8 cellular contexts compared by ENCODE assay signal in the genomic region with DNA sequence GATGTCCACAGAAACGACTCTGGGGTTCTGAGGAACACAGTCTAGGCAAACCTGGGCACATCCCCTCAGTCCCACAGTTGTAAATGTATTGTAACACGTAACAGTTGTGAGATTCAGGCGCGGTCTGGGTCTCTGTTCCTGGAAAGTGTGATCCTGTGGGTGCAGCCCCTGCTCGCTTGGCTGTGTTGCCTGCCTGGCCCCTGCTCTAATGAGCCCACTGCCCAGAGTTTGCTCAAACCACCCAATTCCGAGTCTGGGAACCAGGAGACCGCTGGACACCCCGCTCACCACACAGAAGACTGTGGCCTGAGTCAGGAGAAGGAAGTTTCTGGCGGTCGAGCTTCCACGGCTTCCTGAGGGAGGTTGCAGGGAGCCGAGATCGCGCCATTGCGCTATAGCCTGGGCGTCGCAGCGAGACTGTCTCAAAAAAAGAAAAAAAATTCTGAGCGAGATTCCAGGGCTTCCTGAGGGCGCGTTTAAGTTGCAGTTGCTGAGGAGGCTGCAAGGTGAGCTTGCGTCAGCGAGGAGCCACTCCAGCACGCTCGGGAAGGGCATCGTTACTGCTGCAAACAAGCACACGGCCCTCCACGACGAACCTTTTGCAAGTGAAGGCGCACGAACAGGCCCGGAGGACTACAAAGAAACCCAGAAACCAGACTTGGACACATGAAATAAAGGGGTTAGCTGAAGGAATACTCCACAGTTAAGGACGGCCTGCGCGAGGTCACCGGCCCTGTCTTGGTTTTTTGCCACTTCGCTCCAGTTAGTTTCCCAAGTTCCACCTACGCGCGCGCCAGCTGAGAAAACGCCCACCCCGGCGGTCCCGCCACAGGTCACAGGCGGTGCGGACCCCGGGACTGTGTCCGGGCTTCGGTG. TPM values are rescaled to one million over a fixed set of nuclear protein-coding genes. Genes with fewer than 3 reads are reported as not detected.
A peak's percentile ranks its signal among the peaks of the same experiment; 100 is the strongest.
DNase-seq lines count a peak whose midpoint lies in the region; ATAC-seq and TF ChIP-seq lines count a peak whose summit lies in the region.

No MANE protein-coding gene starts in this region.

- no peaks in the 10 kb centered on the region for H3K27me3 Mint-ChIP-seq in T-cell
- H3K27me3 Mint-ChIP-seq in osteocyte (ENCODE audit: unreplicated experiment): no peaks in the 10 kb centered on the region

- H3K4me1 Mint-ChIP-seq in T-cell (peaks cover 28 to 38% (median 35%) of the 10 kb centered on the region in 3 donors), osteocyte (ENCODE audit: unreplicated experiment) (peaks cover 43% of the 10 kb centered on the region)

- H3K4me3 Mint-ChIP-seq in T-cell (peak overlapping the region; percentile 92 to 95 (median 93)), osteocyte (ENCODE audit: unreplicated experiment) (peak overlapping the region; percentile 95)

- ATAC-seq in T-cell (replicated peaks in 1 of 4): no peak

- POLR2A ChIA-PET in T-cell (lab: Charles Lee): interaction anchor here in 1 of 2 donors (0.5 kb wide), 1 partner anchor 11 kb away, joined by 4 read pairs; no protein-coding TSS in a partner anchor

- H3K27ac Mint-ChIP-seq in T-cell (peak overlapping the region in 1 of 2 donors; percentile 66), osteocyte (ENCODE audit: unreplicated experiment) (peak overlapping the region; percentile 84)

- no peak for TF ChIP-seq CTCF in osteocyte (IDR thresholded peaks at IDR 0.05)

- CTCF ChIA-PET in T-cell (lab: Charles Lee): no interaction called here

- H3K36me3 Mint-ChIP-seq in T-cell (peaks cover 3% of the 10 kb centered on the region), osteocyte (ENCODE audit: unreplicated experiment) (peaks cover 9% of the 10 kb centered on the region)

- H3K9me3 Mint-ChIP-seq in T-cell (no peaks in the 10 kb centered on the region), osteocyte (ENCODE audit: unreplicated experiment) (no peaks in the 10 kb centered on the region)

- peak; percentile 43 for DNase-seq in stimulated activated CD4-positive, alpha-beta T cell treated with anti-CD3 and anti-CD28 coated beads, Interleukin-15, amount 100 ng/mL, for 24 hours
- no peak for DNase-seq in stimulated activated CD4-positive, alpha-beta T cell treated with anti-CD3 and anti-CD28 coated beads, Interleukin-4, amount 100 ng/mL, for 24 hours
- DNase-seq in T-cell: peak in 3 of 34 experiments; percentile 7 to 13 (median 11)
- DNase-seq in fibroblast of gingiva (ENCODE audit: low read depth): peak; percentile 15
- no peak for DNase-seq in osteocyte (ENCODE audit: extremely low spot score, unreplicated experiment)
- DNase-seq in NCI-H187 treated with DMSO at 0.1 percent for 48 hours (lab: John Stamatoyannopoulos, UW): no peak
- DNase-seq in activated CD4-positive, CD25-positive, alpha-beta regulatory T cell (lab: John Stamatoyannopoulos, UW): no peak
- no peak for DNase-seq in amygdala (lab: John Stamatoyannopoulos, UW)

RNA-seq across cellular contexts. Expression of gene C21orf58, which starts 1.1 kb away (rescaled TPM):
- total RNA-seq in T-cell (1 to 10 TPM; 3.9 to 9.2 (median 8.3) TPM), osteocyte (6.9 and 9.1 TPM in 2 replicates)

RNA-seq across cellular contexts. Expression of gene PCNT, which starts 1.4 kb away (rescaled TPM):
- 10 to 100 TPM; 52.8 to 65.0 (median 58.6) TPM for total RNA-seq in T-cell
- 38.9 and 42.5 TPM in 2 replicates for total RNA-seq in osteocyte

RNA-seq across cellular contexts. Expression of gene YBEY, which starts 36.4 kb away (rescaled TPM):
- total RNA-seq in T-cell: 10 to 100 TPM; 10.0 to 21.2 (median 19.3) TPM
- total RNA-seq in osteocyte: 17.9 and 18.2 TPM in 2 replicates

RNA-seq across cellular contexts. Expression of gene MCM3AP, which starts 37.2 kb away (rescaled TPM):
- 100 to 1,000 TPM; 126 to 180 (median 166) TPM for total RNA-seq in T-cell
- total RNA-seq in osteocyte: 99.4 and 105 TPM in 2 replicates

Comparison
In these comparisons a context has a peak if more than half of its experiments do, and no peak if none do; other contexts are left out.
1. DNase-seq: peak in stimulated activated CD4-positive, alpha-beta T cell treated with anti-CD3 and anti-CD28 coated beads, Interleukin-15, amount 100 ng/mL, for 24 hours (single experiment) and fibroblast of gingiva (single experiment); none in stimulated activated CD4-positive, alpha-beta T cell treated with anti-CD3 and anti-CD28 coated beads, Interleukin-4, amount 100 ng/mL, for 24 hours (single experiment), osteocyte (single experiment), NCI-H187 treated with DMSO at 0.1 percent for 48 hours (single experiment), activated CD4-positive, CD25-positive, alpha-beta regulatory T cell (0 of 4) and amygdala (0 of 56).